ENCODE assay signal across 8 cellular contexts in the genomic region with DNA sequence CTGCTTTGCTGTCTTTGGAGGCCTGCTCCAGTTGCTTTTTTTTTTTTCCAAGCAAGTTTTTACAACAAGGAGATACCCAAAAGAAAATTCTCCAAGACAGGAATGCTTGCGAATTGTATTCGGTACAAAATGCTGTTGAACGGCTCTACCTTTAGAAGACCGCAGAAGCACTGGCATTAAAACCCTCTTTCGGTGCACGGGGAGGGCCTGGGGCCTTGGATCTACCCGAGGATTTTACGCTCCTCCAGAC. TPM values are rescaled to one million over a fixed set of nuclear protein-coding genes. Genes with fewer than 3 reads are reported as not detected.
DNase-seq lines count a peak whose midpoint lies in the region; ATAC-seq and TF ChIP-seq lines count a peak whose summit lies in the region.

No MANE protein-coding gene starts in this region.

- peak overlapping the region; percentile 26 for H3K4me3 ChIP-seq in CD4-positive, CD25-positive, alpha-beta regulatory T cell (ENCODE audit: low read depth, low read length)
- H3K4me3 ChIP-seq in NB4 (ENCODE audit: low read depth, low read length): peak overlapping the region; percentile 92
- H3K4me3 ChIP-seq in duodenal mucosa (ENCODE audit: low read depth in 1 of 2, low read length in 2 of 2): peak overlapping the region; percentile 74 to 82

- H3K9me3 Mint-ChIP-seq in CD4-positive, CD25-positive, alpha-beta regulatory T cell: no peaks in the 10 kb centered on the region
- H3K9me3 Mint-ChIP-seq in nephron progenitor cell: no peaks in the 10 kb centered on the region

- peaks cover 47% of the 10 kb centered on the region for H3K4me1 ChIP-seq in CD4-positive, CD25-positive, alpha-beta regulatory T cell (ENCODE audit: control insufficient read depth, insufficient read depth, low read length, poor library complexity, severe bottlenecking)
- H3K4me1 ChIP-seq in duodenal mucosa (ENCODE audit: control insufficient read depth in 1 of 2, insufficient read depth in 2 of 2, low read length in 2 of 2): peaks cover 18 to 29% of the 10 kb centered on the region in 2 donors

- peaks cover 27 to 41% (median 35%) of the 10 kb centered on the region in 4 donors for H3K4me1 Mint-ChIP-seq in CD4-positive, CD25-positive, alpha-beta regulatory T cell
- peaks cover 40% of the 10 kb centered on the region for H3K4me1 Mint-ChIP-seq in nephron progenitor cell

- H3K9ac ChIP-seq in duodenal mucosa (ENCODE audit: low read depth in 1 of 2, low read length in 2 of 2): peak overlapping the region; percentile 64 to 92

- no peak for TF ChIP-seq POLR2A in NB4 (IDR thresholded peaks at IDR 0.05; ENCODE audit: extremely low read depth, insufficient read length)

- H3K4me3 Mint-ChIP-seq in CD4-positive, CD25-positive, alpha-beta regulatory T cell: peak overlapping the region; percentile 83 to 89 (median 85)
- H3K4me3 Mint-ChIP-seq in nephron progenitor cell: peak overlapping the region; percentile 85

- H3K27ac ChIP-seq in CD4-positive, CD25-positive, alpha-beta regulatory T cell (ENCODE audit: insufficient read depth, low read length, poor library complexity, severe bottlenecking): no peak overlapping the region
- H3K27ac ChIP-seq in duodenal mucosa (ENCODE audit: low read depth, low read length): peak overlapping the region; percentile 73

- TF ChIP-seq CTCF in NB4 (IDR thresholded peaks at IDR 0.05; ENCODE audit: low read depth, low read length) (no peak), nephron progenitor cell (IDR thresholded peaks at IDR 0.05) (no peak)

- H3K27ac Mint-ChIP-seq in CD4-positive, CD25-positive, alpha-beta regulatory T cell: peak overlapping the region; percentile 14 to 78 (median 75)
- H3K27ac Mint-ChIP-seq in nephron progenitor cell: no peak overlapping the region

- no peaks in the 10 kb centered on the region for H3K27me3 ChIP-seq in CD4-positive, CD25-positive, alpha-beta regulatory T cell (ENCODE audit: control insufficient read depth, insufficient read depth, low read length)
- H3K27me3 ChIP-seq in duodenal mucosa (ENCODE audit: control insufficient read depth in 1 of 2, insufficient read depth in 2 of 2, low read length in 2 of 2): no peaks in the 10 kb centered on the region

- ATAC-seq in CD4-positive, CD25-positive, alpha-beta regulatory T cell (ENCODE audit: low read depth in 2 of 2): no peak
- ATAC-seq in GM21526 (IDR thresholded peaks at IDR 0.05; ENCODE audit: low FRiP score, unreplicated experiment): no peak

- no peak for DNase-seq in CD4-positive, CD25-positive, alpha-beta regulatory T cell
- DNase-seq in NB4 (ENCODE audit: low read depth) (no peak), nephron progenitor cell (no peak), NCI-H187 treated with DMSO at 0.1 percent for 48 hours (lab: John Stamatoyannopoulos, UW) (no peak), nucleus accumbens (lab: John Stamatoyannopoulos, UW) (no peak), SKM-1 (lab: John Stamatoyannopoulos, UW; ENCODE audit: unreplicated experiment) (no peak)

- peaks cover 9% of the 10 kb centered on the region for H3K36me3 Mint-ChIP-seq in CD4-positive, CD25-positive, alpha-beta regulatory T cell
- no peaks in the 10 kb centered on the region for H3K36me3 Mint-ChIP-seq in nephron progenitor cell (ENCODE audit: low read depth)

- peaks cover under 1% of the 10 kb centered on the region for H3K27me3 Mint-ChIP-seq in CD4-positive, CD25-positive, alpha-beta regulatory T cell
- peaks cover 20% of the 10 kb centered on the region for H3K27me3 Mint-ChIP-seq in nephron progenitor cell (ENCODE audit: low read depth, poor library complexity)

- no peaks in the 10 kb centered on the region for H3K9me3 ChIP-seq in CD4-positive, CD25-positive, alpha-beta regulatory T cell (ENCODE audit: control insufficient read depth in 2 of 2, low read length in 2 of 2)
- H3K9me3 ChIP-seq in duodenal mucosa (ENCODE audit: control insufficient read depth in 1 of 2, low read length in 2 of 2): no peaks in the 10 kb centered on the region

- no peaks in the 10 kb centered on the region for H3K36me3 ChIP-seq in CD4-positive, CD25-positive, alpha-beta regulatory T cell (ENCODE audit: control insufficient read depth, insufficient read depth, low read length)
- peaks cover 0 to 5% of the 10 kb centered on the region in 2 donors for H3K36me3 ChIP-seq in duodenal mucosa (ENCODE audit: control insufficient read depth in 1 of 2, insufficient read depth in 2 of 2, low read length in 2 of 2)

RNA-seq across cellular contexts. Expression of gene HELZ, which starts 1.3 kb away (rescaled TPM):
- 130 TPM for total RNA-seq in CD4-positive, CD25-positive, alpha-beta regulatory T cell
- polyA plus RNA-seq in CD4-positive, CD25-positive, alpha-beta regulatory T cell: 10 to 100 TPM; 48.3 to 57.9 (median 53.6) TPM

Comparison
In these comparisons a context has a peak if more than half of its experiments do, and no peak if none do; other contexts are left out.
1. H3K4me3 ChIP-seq: peak in every context shown above with its lines; median percentile 92 in NB4; 78 in duodenal mucosa; 26 in CD4-positive, CD25-positive, alpha-beta regulatory T cell.